In the genomic region with DNA sequence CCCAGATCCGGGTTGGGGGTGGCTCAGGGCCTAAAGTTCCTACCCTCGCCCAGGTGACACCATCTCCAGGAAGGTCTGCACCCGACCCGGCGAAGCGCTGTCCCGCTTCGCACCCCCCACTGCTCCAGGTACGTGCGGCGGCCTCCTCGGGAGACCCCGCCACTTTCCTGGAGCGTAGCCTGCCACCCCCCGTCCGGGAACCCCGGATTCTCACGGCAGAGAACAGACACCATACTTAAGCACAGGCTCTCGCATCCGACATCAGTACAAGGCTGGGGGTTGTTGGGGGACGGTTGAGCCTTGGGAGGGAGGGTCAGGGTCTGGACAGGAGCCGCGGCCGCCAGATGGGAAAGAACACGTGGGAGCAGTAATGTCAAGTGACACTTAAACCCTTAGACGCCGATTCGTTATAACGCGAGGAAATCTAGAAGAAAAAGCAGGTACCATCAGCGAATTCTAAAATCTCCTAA, we compare ENCODE assay signal across 9 cellular contexts. TPM values are rescaled to one million over a fixed set of nuclear protein-coding genes. Genes with fewer than 3 reads are reported as not detected.
DNase-seq lines count a peak whose midpoint lies in the region; ATAC-seq, FAIRE-seq and TF ChIP-seq lines count a peak whose summit lies in the region.
"Had no signal": no experiment of that assay in that cellular context is flagged by ENCODE, and none has a peak within 500 bp of the region (broad histone marks: within the 10 kb centered on the region; RNA-seq: fewer than 3 reads in every experiment).

No MANE protein-coding gene starts in this region.

- TF ChIP-seq CTCF in CD8-positive, alpha-beta T cell (IDR thresholded peaks at IDR 0.05): no peak
- TF ChIP-seq CTCF in GM20000 (IDR thresholded peaks at IDR 0.05; ENCODE audit: extremely low read depth, missing control alignments) (no peak), thoracic aorta (IDR thresholded peaks at IDR 0.05) (no peak)

- no peak for FAIRE-seq in frontal cortex (lab: Jason Lieb, UNC)

- H3K27ac ChIP-seq in CD8-positive, alpha-beta T cell (ENCODE audit: low read depth, low read length): peak overlapping the region; percentile 96
- H3K27ac ChIP-seq in thoracic aorta: peak overlapping the region; percentile 92 to 96

- peaks cover 44% of the 10 kb centered on the region for H3K36me3 Mint-ChIP-seq in CD8-positive, alpha-beta T cell

- CTCF ChIA-PET in CD8-positive, alpha-beta T cell (lab: Charles Lee): interaction anchor here (1.2 kb wide), 1 partner anchor 31 kb away, joined by 4 read pairs; the partner anchor contains the start of gene TOMM20L

- H3K9me3 ChIP-seq in CD8-positive, alpha-beta T cell (ENCODE audit: low read length): no peaks in the 10 kb centered on the region
- no peaks in the 10 kb centered on the region for H3K9me3 ChIP-seq in thoracic aorta

- no peaks in the 10 kb centered on the region for H3K27me3 Mint-ChIP-seq in CD8-positive, alpha-beta T cell (ENCODE audit: low read depth)

- peaks cover 48% of the 10 kb centered on the region for H3K4me1 Mint-ChIP-seq in CD8-positive, alpha-beta T cell (ENCODE audit: low read depth)

- H3K9me3 Mint-ChIP-seq in CD8-positive, alpha-beta T cell: no peaks in the 10 kb centered on the region

- POLR2A ChIA-PET in CD8-positive, alpha-beta T cell (lab: Charles Lee): interaction anchor here (0.6 to 2.7 kb wide), 9 partner anchors 11 to 1158 kb away, joined by 3 to 33 read pairs (median 9); partner anchors contain the start of genes ACTR10, AP5M1, ARID4A and EXOC5

- intact Hi-C loops in CD8-positive, alpha-beta T cell (cut with DNase I, micrococcal nuclease): loop anchor here (1.0 to 10.0 kb wide), 13 partner anchors 30 to 1158 kb away; partner anchors contain the start of genes ACTR10 (in 2 of the 2), DAAM1 (in 2 of the 2), AP5M1 (in 1 of the 2) and ARID4A (in 1 of the 2)

- H3K27me3 ChIP-seq in CD8-positive, alpha-beta T cell (ENCODE audit: insufficient read depth, low read length): no peaks in the 10 kb centered on the region
- H3K27me3 ChIP-seq in thoracic aorta (replicated peaks; ENCODE audit: insufficient read depth): no peaks in the 10 kb centered on the region

- ATAC-seq in CD8-positive, alpha-beta T cell: peak; percentile 12
- ATAC-seq in thoracic aorta (ENCODE audit: insufficient number of reproducible peaks, low FRiP score, low read depth): peak; percentile 39

- no peak for TF ChIP-seq RAD21 in Ishikawa (IDR thresholded peaks at IDR 0.05; ENCODE audit: low read depth)

- peaks cover 5% of the 10 kb centered on the region for H3K36me3 ChIP-seq in CD8-positive, alpha-beta T cell (ENCODE audit: insufficient read depth, low read length)
- no peaks in the 10 kb centered on the region for H3K36me3 ChIP-seq in thoracic aorta

- no peak for TF ChIP-seq EP300 in Ishikawa (IDR thresholded peaks at IDR 0.05; ENCODE audit: borderline replicate concordance)

- peak; percentile 14 to 71 (median 43) for DNase-seq in CD8-positive, alpha-beta T cell
- DNase-seq in GM20000 (ENCODE audit: low spot score): peak; percentile 47
- peak; percentile 64 for DNase-seq in RPMI8226
- DNase-seq in activated effector memory CD4-positive, alpha-beta T cell treated with Interleukin-2 at 50 U/mL for 16 hours: peak; percentile 39
- peak; percentile 53 to 60 for DNase-seq in frontal cortex (ENCODE audit: low spot score in 2 of 2)
- peak in 54 of 56 donors; percentile 5 to 88 (median 54) for DNase-seq in nucleus accumbens (lab: John Stamatoyannopoulos, UW)
- DNase-seq in thoracic aorta (ENCODE audit: low spot score): peak; percentile 19

- peak overlapping the region; percentile 95 for H3K4me3 Mint-ChIP-seq in CD8-positive, alpha-beta T cell

- H3K4me1 ChIP-seq in CD8-positive, alpha-beta T cell (ENCODE audit: insufficient read depth, low read length): peaks cover 26% of the 10 kb centered on the region
- peaks cover 13 to 34% of the 10 kb centered on the region in 2 donors for H3K4me1 ChIP-seq in thoracic aorta (ENCODE audit: control insufficient read depth in 1 of 2, low read depth in 2 of 2)

- peak overlapping the region; percentile 91 for H3K4me3 ChIP-seq in CD8-positive, alpha-beta T cell (ENCODE audit: low read depth, low read length)
- peak overlapping the region; percentile 95 for H3K4me3 ChIP-seq in thoracic aorta

- peak overlapping the region; percentile 99 for H3K27ac Mint-ChIP-seq in CD8-positive, alpha-beta T cell

TF ChIP-seq in Ishikawa, 13 proteins besides CTCF, POLR2A, EP300 and RAD21:
- TF ChIP-seq EGR1 (IDR thresholded peaks at IDR 0.05) (no peak), TAF1 (IDR thresholded peaks at IDR 0.05; ENCODE audit: low read depth) (peak; percentile 83), TCF12 (IDR thresholded peaks at IDR 0.05; ENCODE audit: low read depth) (peak; percentile 23; the same call in 1 of the 2 replicates)
- TF ChIP-seq, protein P1, sequence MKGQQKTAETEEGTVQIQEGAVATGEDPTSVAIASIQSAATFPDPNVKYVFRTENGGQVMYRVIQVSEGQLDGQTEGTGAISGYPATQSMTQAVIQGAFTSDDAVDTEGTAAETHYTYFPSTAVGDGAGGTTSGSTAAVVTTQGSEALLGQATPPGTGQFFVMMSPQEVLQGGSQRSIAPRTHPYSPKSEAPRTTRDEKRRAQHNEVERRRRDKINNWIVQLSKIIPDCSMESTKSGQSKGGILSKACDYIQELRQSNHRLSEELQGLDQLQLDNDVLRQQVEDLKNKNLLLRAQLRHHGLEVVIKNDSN (IDR thresholded peaks at IDR 0.05): peak; percentile 91
- TF ChIP-seq, protein P2, sequence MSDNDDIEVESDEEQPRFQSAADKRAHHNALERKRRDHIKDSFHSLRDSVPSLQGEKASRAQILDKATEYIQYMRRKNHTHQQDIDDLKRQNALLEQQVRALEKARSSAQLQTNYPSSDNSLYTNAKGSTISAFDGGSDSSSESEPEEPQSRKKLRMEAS (IDR thresholded peaks at IDR 0.05): peak; percentile 92

RNA-seq across cellular contexts. Expression of gene TIMM9, which starts 0.5 kb away (rescaled TPM):
- total RNA-seq in CD8-positive, alpha-beta T cell: 10 to 100 TPM; 28.1 to 37.5 TPM
- total RNA-seq in frontal cortex (23.2 TPM), thoracic aorta (10 to 100 TPM; 43.9 to 87.1 TPM)

RNA-seq across cellular contexts. Expression of gene KIAA0586, which starts 0.7 kb away (rescaled TPM):
- total RNA-seq in CD8-positive, alpha-beta T cell: 10 to 100 TPM; 15.4 to 15.9 TPM
- total RNA-seq in frontal cortex (26.9 TPM), thoracic aorta (10 to 100 TPM; 18.0 to 45.7 TPM)

RNA-seq across cellular contexts. Expression of gene TOMM20L, which starts 31.1 kb away (rescaled TPM):
- total RNA-seq in CD8-positive, alpha-beta T cell: under 1 TPM in 1 of 2 experiments, not detected in 1; 0.92 TPM
- not detected for total RNA-seq in frontal cortex
- total RNA-seq in thoracic aorta: not detected
- total RNA-seq: dermis microvascular lymphatic vessel endothelial cell had no signal

Comparison
In these comparisons a context has a peak if more than half of its experiments do, and no peak if none do; other contexts are left out.
1. Peak in every context shown above with its lines: DNase-seq, ATAC-seq, H3K4me3 ChIP-seq and H3K27ac ChIP-seq.